In genomic region chr5:180599981-180600553, GRCh38 we compare ENCODE assay signal across 1 cellular context.
TF ChIP-seq lines count a peak whose summit lies in the region.

No MANE protein-coding gene starts in this region.

TF ChIP-seq in K562, 482 proteins besides CTCF, POLR2A, EP300 and RAD21:
- no peak for TF ChIP-seq MEIS2 (IDR thresholded peaks at IDR 0.05; ENCODE audit: partially characterized antibody)
- TF ChIP-seq RB1 (IDR thresholded peaks at IDR 0.05; ENCODE audit: low read depth) = no peak
- no peak for TF ChIP-seq EGR1 (conservative IDR thresholded peaks at IDR 0.05)
- no peak for TF ChIP-seq FOS (IDR thresholded peaks at IDR 0.05; ENCODE audit: extremely low read depth, insufficient read length)
- TF ChIP-seq ZZZ3 (IDR thresholded peaks at IDR 0.05) = no peak
- TF ChIP-seq NFRKB (IDR thresholded peaks at IDR 0.05; ENCODE audit: low read depth) = no peak
- no peak for TF ChIP-seq THRA (IDR thresholded peaks at IDR 0.05)
- no peak for TF ChIP-seq ZNF311 (CRISPR knock-in tag; IDR thresholded peaks at IDR 0.05)
- no peak for TF ChIP-seq ZNF280B (CRISPR knock-in tag; IDR thresholded peaks at IDR 0.05)
- TF ChIP-seq MAFF (IDR thresholded peaks at IDR 0.05; ENCODE audit: low read length) = no peak
- no peak for TF ChIP-seq POLR3A (IDR thresholded peaks at IDR 0.05; ENCODE audit: borderline replicate concordance, extremely low read depth, insufficient read depth, insufficient read length)
